ENCODE assay signal across 1 cellular context in the genomic region with DNA sequence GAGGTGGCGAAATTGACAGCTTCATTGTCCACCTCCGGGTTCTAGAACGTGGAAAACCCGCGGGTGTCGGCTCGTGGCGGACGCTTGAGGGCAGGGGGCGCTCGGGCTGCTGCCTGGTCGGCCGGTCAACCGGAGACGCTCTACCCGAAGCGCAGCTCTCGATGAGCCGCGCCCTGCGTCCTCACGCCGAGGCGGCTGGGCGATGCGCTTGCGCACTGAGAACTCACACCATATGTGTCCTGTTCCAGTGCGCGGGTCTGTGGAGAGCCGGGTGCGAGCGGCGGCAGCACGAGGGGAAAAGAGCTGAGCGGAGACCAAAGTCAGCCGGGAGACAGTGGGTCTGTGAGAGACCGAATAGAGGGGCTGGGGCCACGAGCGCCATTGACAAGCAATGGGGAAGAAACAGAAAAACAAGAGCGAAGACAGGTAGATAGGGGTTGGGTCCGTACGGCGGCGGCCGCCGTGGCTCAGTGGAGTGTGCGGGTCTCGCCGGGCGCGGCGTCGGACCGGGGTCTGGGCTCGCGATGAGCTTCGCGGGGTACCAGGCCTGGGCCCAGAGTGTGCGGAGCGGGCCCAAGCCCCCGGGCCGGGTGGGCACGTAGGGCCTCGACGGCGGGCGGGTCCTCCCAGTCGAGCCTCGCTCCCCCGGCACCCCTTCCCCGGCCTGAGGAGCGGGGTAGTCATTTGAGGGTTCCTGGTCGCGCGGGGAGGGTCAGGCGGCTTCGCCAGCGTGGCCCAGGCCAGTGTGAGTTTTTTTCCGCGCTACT.
TF ChIP-seq lines count a peak whose summit lies in the region.

A gene with protein sequence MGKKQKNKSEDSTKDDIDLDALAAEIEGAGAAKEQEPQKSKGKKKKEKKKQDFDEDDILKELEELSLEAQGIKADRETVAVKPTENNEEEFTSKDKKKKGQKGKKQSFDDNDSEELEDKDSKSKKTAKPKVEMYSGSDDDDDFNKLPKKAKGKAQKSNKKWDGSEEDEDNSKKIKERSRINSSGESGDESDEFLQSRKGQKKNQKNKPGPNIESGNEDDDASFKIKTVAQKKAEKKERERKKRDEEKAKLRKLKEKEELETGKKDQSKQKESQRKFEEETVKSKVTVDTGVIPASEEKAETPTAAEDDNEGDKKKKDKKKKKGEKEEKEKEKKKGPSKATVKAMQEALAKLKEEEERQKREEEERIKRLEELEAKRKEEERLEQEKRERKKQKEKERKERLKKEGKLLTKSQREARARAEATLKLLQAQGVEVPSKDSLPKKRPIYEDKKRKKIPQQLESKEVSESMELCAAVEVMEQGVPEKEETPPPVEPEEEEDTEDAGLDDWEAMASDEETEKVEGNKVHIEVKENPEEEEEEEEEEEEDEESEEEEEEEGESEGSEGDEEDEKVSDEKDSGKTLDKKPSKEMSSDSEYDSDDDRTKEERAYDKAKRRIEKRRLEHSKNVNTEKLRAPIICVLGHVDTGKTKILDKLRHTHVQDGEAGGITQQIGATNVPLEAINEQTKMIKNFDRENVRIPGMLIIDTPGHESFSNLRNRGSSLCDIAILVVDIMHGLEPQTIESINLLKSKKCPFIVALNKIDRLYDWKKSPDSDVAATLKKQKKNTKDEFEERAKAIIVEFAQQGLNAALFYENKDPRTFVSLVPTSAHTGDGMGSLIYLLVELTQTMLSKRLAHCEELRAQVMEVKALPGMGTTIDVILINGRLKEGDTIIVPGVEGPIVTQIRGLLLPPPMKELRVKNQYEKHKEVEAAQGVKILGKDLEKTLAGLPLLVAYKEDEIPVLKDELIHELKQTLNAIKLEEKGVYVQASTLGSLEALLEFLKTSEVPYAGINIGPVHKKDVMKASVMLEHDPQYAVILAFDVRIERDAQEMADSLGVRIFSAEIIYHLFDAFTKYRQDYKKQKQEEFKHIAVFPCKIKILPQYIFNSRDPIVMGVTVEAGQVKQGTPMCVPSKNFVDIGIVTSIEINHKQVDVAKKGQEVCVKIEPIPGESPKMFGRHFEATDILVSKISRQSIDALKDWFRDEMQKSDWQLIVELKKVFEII (plus strand): TSS at position 226 of the 767 bp plus-strand sequence. CDS start 166 bp downstream, at position 392.

TF ChIP-seq in HepG2, 621 proteins besides CTCF, POLR2A, EP300 and RAD21 (continued from another document and continues in another):
- TF ChIP-seq, protein P1, sequence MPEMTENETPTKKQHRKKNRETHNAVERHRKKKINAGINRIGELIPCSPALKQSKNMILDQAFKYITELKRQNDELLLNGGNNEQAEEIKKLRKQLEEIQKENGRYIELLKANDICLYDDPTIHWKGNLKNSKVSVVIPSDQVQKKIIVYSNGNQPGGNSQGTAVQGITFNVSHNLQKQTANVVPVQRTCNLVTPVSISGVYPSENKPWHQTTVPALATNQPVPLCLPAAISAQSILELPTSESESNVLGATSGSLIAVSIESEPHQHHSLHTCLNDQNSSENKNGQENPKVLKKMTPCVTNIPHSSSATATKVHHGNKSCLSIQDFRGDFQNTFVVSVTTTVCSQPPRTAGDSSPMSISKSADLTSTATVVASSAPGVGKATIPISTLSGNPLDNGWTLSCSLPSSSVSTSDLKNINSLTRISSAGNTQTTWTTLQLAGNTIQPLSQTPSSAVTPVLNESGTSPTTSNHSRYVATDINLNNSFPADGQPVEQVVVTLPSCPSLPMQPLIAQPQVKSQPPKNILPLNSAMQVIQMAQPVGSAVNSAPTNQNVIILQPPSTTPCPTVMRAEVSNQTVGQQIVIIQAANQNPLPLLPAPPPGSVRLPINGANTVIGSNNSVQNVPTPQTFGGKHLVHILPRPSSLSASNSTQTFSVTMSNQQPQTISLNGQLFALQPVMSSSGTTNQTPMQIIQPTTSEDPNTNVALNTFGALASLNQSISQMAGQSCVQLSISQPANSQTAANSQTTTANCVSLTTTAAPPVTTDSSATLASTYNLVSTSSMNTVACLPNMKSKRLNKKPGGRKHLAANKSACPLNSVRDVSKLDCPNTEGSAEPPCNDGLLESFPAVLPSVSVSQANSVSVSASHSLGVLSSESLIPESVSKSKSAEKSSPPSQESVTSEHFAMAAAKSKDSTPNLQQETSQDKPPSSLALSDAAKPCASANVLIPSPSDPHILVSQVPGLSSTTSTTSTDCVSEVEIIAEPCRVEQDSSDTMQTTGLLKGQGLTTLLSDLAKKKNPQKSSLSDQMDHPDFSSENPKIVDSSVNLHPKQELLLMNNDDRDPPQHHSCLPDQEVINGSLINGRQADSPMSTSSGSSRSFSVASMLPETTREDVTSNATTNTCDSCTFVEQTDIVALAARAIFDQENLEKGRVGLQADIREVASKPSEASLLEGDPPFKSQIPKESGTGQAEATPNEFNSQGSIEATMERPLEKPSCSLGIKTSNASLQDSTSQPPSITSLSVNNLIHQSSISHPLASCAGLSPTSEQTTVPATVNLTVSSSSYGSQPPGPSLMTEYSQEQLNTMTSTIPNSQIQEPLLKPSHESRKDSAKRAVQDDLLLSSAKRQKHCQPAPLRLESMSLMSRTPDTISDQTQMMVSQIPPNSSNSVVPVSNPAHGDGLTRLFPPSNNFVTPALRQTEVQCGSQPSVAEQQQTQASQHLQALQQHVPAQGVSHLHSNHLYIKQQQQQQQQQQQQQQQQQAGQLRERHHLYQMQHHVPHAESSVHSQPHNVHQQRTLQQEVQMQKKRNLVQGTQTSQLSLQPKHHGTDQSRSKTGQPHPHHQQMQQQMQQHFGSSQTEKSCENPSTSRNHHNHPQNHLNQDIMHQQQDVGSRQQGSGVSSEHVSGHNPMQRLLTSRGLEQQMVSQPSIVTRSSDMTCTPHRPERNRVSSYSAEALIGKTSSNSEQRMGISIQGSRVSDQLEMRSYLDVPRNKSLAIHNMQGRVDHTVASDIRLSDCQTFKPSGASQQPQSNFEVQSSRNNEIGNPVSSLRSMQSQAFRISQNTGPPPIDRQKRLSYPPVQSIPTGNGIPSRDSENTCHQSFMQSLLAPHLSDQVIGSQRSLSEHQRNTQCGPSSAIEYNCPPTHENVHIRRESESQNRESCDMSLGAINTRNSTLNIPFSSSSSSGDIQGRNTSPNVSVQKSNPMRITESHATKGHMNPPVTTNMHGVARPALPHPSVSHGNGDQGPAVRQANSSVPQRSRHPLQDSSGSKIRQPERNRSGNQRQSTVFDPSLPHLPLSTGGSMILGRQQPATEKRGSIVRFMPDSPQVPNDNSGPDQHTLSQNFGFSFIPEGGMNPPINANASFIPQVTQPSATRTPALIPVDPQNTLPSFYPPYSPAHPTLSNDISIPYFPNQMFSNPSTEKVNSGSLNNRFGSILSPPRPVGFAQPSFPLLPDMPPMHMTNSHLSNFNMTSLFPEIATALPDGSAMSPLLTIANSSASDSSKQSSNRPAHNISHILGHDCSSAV (CRISPR knock-in tag; IDR thresholded peaks at IDR 0.05; ENCODE audit: borderline replicate concordance), result no peak
- TF ChIP-seq ZNF24 (IDR thresholded peaks at IDR 0.05) (no peak), TSC22D2 (CRISPR knock-in tag; IDR thresholded peaks at IDR 0.05; ENCODE audit: borderline replicate concordance) (peak; percentile 91), GFI1 (CRISPR knock-in tag; IDR thresholded peaks at IDR 0.05; ENCODE audit: borderline replicate concordance) (0 out of 2 replicates have a peak, but pooled peaks have one; percentile 33), RAD51 (IDR thresholded peaks at IDR 0.05; ENCODE audit: borderline replicate concordance) (no peak), ISL2 (CRISPR knock-in tag; IDR thresholded peaks at IDR 0.05) (peak; percentile 72), AGO2 (optimal IDR thresholded peaks at IDR 0.05; ENCODE audit: low read depth, low read length) (peak; percentile 86), ZIK1 (CRISPR knock-in tag; IDR thresholded peaks at IDR 0.05; ENCODE audit: borderline replicate concordance, low read depth) (peak; percentile 97), ZNF3 (CRISPR knock-in tag; IDR thresholded peaks at IDR 0.05) (no peak), CENPT (CRISPR knock-in tag; IDR thresholded peaks at IDR 0.05; ENCODE audit: low read depth) (no peak; the same call in 1 of the 2 replicates), SMAD3 (CRISPR knock-in tag; IDR thresholded peaks at IDR 0.05) (peak; percentile 87), ZNF644 (CRISPR knock-in tag; IDR thresholded peaks at IDR 0.05; ENCODE audit: low read depth) (peak; percentile 51; the same call in 1 of the 2 replicates), FOXK1 (CRISPR knock-in tag; IDR thresholded peaks at IDR 0.05; ENCODE audit: borderline replicate concordance, low read depth) (peak; percentile 95; the same call in 1 of the 2 replicates), FOXJ3 (CRISPR knock-in tag; IDR thresholded peaks at IDR 0.05; ENCODE audit: borderline replicate concordance) (peak; percentile 41; the same call in 1 of the 2 replicates), ZNF549 (CRISPR knock-in tag; IDR thresholded peaks at IDR 0.05) (no peak), NBN (conservative IDR thresholded peaks at IDR 0.05) (no peak)
- TF ChIP-seq, protein P2, sequence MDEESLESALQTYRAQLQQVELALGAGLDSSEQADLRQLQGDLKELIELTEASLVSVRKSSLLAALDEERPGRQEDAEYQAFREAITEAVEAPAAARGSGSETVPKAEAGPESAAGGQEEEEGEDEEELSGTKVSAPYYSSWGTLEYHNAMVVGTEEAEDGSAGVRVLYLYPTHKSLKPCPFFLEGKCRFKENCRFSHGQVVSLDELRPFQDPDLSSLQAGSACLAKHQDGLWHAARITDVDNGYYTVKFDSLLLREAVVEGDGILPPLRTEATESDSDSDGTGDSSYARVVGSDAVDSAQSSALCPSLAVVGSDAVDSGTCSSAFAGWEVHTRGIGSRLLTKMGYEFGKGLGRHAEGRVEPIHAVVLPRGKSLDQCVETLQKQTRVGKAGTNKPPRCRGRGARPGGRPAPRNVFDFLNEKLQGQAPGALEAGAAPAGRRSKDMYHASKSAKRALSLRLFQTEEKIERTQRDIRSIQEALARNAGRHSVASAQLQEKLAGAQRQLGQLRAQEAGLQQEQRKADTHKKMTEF (CRISPR knock-in tag; IDR thresholded peaks at IDR 0.05), result peak; percentile 84
- TF ChIP-seq, protein P3, sequence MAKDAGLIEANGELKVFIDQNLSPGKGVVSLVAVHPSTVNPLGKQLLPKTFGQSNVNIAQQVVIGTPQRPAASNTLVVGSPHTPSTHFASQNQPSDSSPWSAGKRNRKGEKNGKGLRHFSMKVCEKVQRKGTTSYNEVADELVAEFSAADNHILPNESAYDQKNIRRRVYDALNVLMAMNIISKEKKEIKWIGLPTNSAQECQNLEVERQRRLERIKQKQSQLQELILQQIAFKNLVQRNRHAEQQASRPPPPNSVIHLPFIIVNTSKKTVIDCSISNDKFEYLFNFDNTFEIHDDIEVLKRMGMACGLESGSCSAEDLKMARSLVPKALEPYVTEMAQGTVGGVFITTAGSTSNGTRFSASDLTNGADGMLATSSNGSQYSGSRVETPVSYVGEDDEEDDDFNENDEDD (CRISPR knock-in tag; IDR thresholded peaks at IDR 0.05; ENCODE audit: borderline replicate concordance), result peak; percentile 87; the same call in 1 of the 2 replicates
- TF ChIP-seq, protein P4, sequence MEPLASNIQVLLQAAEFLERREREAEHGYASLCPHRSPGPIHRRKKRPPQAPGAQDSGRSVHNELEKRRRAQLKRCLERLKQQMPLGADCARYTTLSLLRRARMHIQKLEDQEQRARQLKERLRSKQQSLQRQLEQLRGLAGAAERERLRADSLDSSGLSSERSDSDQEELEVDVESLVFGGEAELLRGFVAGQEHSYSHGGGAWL (CRISPR knock-in tag; IDR thresholded peaks at IDR 0.05), result peak; percentile 94; the same call in 1 of the 2 replicates
- TF ChIP-seq, protein P5, sequence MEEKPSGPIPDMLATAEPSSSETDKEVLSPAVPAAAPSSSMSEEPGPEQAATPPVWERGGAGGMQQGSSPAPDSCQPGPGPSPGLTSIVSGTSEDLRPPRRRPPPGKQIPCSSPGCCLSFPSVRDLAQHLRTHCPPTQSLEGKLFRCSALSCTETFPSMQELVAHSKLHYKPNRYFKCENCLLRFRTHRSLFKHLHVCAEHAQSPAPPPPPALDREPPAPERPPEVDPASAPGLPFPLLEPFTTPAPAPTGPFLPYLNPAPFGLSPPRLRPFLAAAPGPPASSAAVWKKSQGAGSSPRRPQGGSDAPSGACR (CRISPR knock-in tag; IDR thresholded peaks at IDR 0.05), result peak; percentile 96; the same call in 1 of the 2 replicates
- TF ChIP-seq, protein P6, sequence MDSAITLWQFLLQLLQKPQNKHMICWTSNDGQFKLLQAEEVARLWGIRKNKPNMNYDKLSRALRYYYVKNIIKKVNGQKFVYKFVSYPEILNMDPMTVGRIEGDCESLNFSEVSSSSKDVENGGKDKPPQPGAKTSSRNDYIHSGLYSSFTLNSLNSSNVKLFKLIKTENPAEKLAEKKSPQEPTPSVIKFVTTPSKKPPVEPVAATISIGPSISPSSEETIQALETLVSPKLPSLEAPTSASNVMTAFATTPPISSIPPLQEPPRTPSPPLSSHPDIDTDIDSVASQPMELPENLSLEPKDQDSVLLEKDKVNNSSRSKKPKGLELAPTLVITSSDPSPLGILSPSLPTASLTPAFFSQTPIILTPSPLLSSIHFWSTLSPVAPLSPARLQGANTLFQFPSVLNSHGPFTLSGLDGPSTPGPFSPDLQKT (CRISPR knock-in tag; IDR thresholded peaks at IDR 0.05; ENCODE audit: borderline replicate concordance), result 0 out of 2 replicates have a peak, but pooled peaks have one; percentile 15
- TF ChIP-seq, protein P7, sequence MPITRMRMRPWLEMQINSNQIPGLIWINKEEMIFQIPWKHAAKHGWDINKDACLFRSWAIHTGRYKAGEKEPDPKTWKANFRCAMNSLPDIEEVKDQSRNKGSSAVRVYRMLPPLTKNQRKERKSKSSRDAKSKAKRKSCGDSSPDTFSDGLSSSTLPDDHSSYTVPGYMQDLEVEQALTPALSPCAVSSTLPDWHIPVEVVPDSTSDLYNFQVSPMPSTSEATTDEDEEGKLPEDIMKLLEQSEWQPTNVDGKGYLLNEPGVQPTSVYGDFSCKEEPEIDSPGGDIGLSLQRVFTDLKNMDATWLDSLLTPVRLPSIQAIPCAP (CRISPR knock-in tag; IDR thresholded peaks at IDR 0.05; ENCODE audit: low read depth), result peak; percentile 81; the same call in 1 of the 2 replicates
- TF ChIP-seq, protein P8, sequence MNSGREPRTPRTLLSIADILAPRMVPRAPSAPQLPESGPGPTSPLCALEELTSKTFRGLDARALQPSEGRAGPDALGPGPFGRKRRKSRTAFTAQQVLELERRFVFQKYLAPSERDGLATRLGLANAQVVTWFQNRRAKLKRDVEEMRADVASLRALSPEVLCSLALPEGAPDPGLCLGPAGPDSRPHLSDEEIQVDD (CRISPR knock-in tag; IDR thresholded peaks at IDR 0.05; ENCODE audit: borderline replicate concordance), result no peak
